1 cellular context compared by ENCODE assay signal in the genomic region with DNA sequence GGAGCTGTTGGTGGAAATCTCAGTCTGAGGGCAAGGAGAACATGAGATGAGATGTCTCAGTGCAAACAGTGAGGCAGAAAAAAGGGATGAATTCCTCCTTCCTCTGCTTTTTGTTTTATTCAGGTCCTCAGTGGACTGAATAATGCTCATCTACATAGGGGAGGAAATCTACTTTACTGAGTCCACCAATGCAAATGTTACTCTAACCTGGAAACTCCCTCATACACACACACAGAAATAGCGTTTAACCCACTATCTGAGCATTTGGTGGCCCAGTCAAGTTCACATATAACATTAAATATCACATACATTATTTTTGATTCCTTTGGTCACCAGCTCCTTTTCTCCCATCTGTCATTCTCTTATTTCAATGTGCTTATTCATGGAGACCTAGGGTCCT.
TF ChIP-seq lines count a peak whose summit lies in the region.

No MANE protein-coding gene starts in this region.

TF ChIP-seq in GM12878, 131 proteins besides CTCF, POLR2A, EP300 and RAD21 (continued from another document):
- TF ChIP-seq, protein P1, sequence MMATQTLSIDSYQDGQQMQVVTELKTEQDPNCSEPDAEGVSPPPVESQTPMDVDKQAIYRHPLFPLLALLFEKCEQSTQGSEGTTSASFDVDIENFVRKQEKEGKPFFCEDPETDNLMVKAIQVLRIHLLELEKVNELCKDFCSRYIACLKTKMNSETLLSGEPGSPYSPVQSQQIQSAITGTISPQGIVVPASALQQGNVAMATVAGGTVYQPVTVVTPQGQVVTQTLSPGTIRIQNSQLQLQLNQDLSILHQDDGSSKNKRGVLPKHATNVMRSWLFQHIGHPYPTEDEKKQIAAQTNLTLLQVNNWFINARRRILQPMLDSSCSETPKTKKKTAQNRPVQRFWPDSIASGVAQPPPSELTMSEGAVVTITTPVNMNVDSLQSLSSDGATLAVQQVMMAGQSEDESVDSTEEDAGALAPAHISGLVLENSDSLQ (IDR thresholded peaks at IDR 0.05) = no peak
